Comparison of ENCODE assay signal across 15 cellular contexts in the genomic region with DNA sequence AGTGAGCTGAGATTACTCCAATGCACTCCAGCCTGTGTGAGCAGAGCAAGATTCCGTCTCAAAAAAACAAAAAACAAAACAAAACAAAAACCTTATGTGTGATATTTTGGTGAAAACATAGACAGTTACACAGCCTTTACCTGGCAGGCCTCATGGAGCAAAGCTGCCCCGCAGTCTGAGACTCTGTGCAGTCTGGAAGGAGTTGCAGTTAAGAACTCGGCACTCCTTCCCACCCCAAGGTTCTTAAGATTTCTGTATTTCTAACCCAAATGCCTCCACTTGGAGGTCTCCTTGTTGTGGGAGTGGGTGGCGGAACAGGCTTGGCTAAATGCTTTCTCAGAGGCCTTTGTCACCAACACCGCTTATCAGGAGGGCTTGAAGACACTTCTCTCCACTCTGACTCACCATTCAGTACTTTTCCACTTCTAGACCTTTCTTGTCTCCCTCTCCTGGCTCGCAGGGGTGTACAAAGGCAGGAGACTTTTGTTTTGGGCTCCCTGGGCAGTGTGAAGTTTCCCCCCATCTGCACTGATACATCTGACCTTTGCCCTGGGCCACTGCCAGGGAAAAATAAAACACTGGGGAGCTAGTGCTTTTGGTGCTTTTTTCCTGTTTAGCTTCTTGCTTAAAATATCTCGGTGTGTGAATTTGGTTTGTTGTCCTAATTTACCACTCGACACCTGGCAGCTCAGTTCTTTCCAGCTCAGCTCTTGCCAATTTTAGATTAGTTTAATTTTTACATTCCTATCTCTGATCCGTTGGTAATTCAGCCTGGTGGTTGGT. TPM values are rescaled to one million over a fixed set of nuclear protein-coding genes. Genes with fewer than 3 reads are reported as not detected.
DNase-seq lines count a peak whose midpoint lies in the region; ATAC-seq, FAIRE-seq and TF ChIP-seq lines count a peak whose summit lies in the region.
"Had no signal": no experiment of that assay in that cellular context is flagged by ENCODE, and none has a peak within 500 bp of the region (broad histone marks: within the 10 kb centered on the region; RNA-seq: fewer than 3 reads in every experiment).

No MANE protein-coding gene starts in this region.

- peak; percentile 35 to 57 for ATAC-seq in upper lobe of left lung (ENCODE audit: low FRiP score in 2 of 2)
- ATAC-seq: natural killer cell treated with Interleukin-12 subunit alpha and Interleukin-12 subunit beta and Interleukin-15 and Interleukin-18, amount 100 ng/mL, for 72 hours had no signal

- dilution Hi-C loops in mammary epithelial cell (cut with HindIII; ENCODE audit: low sequenced_read_pairs): no loop called here

- in situ Hi-C loops in mammary epithelial cell (cut with MboI; ENCODE audit: low sequenced_read_pairs in 2 of 2): no loop called here

- TF ChIP-seq EP300 in upper lobe of left lung (IDR thresholded peaks at IDR 0.05): no peak

- peak overlapping the region; percentile 30 for H2AFZ ChIP-seq in mammary epithelial cell (ENCODE audit: low read depth, low read length)

- no peak for FAIRE-seq in bronchial epithelial cell (lab: Jason Lieb, UNC)

- intact Hi-C loops in mammary epithelial cell (cut with micrococcal nuclease) (no loop called here), MCF 10A (cut with micrococcal nuclease) (no loop called here), Calu3 (cut with micrococcal nuclease; ENCODE audit: unreplicated experiment) (loop anchor here (5.0 to 10.0 kb wide), 2 partner anchors 210 to 238 kb away; no protein-coding TSS in a partner anchor)

- H3K27ac ChIP-seq in mammary epithelial cell (ENCODE audit: insufficient read depth, low read depth, low read length) (no peak overlapping the region), upper lobe of left lung (peak overlapping the region; percentile 20 to 66 (median 32)), Peyer's patch (no peak overlapping the region)

- H3K4me3 ChIP-seq in mammary epithelial cell (replicated peaks in 1 of 3; ENCODE audit: insufficient read depth in 1 of 3, low read depth in 2 of 3, low read length in 3 of 3) (no peak overlapping the region), bronchial epithelial cell (ENCODE audit: low read depth, low read length) (no peak overlapping the region), upper lobe of left lung (no peak overlapping the region), Peyer's patch (no peak overlapping the region)
- H3K4me3 ChIP-seq: heart left ventricle had no signal

- TF ChIP-seq POLR2A in upper lobe of left lung (IDR thresholded peaks at IDR 0.05): no peak
- TF ChIP-seq POLR2A in Peyer's patch (IDR thresholded peaks at IDR 0.05): no peak

- DNase-seq in mammary epithelial cell: no peak
- no peak for DNase-seq in MCF 10A (ENCODE audit: unreplicated experiment)
- peak; percentile 57 for DNase-seq in bronchial epithelial cell (ENCODE audit: low read depth)
- peak; percentile 34 for DNase-seq in kidney glomerular epithelial cell (lab: John Stamatoyannopoulos, UW)
- DNase-seq in upper lobe of left lung: peak in 1 of 2 donors; percentile 46
- DNase-seq in Peyer's patch: no peak
- no peak for DNase-seq in Calu3
- no peak for DNase-seq in DMS53 (lab: John Stamatoyannopoulos, UW)
- DNase-seq: activated T-cell treated with anti-CD3 and anti-CD28 coated beads, Interleukin-2, amount 50 U/mL, for 24 hours; GF-D8; heart left ventricle; NCI-H1417; stimulated activated CD4-positive, alpha-beta T cell treated with anti-CD3 and anti-CD28 coated beads, Interleukin-4, amount 100 ng/mL, for 4 hours had no signal

- no peak overlapping the region for H3K4me3 Mint-ChIP-seq in MCF 10A (ENCODE audit: unreplicated experiment)
- no peak overlapping the region for H3K4me3 Mint-ChIP-seq in Calu3 (ENCODE audit: low read depth, unreplicated experiment)
- H3K4me3 Mint-ChIP-seq: activated T-cell treated with anti-CD3 and anti-CD28 coated beads, Interleukin-2, amount 50 U/mL, for 24 hours; central memory CD8-positive, alpha-beta T cell; natural killer cell treated with Interleukin-12 subunit alpha and Interleukin-12 subunit beta and Interleukin-15 and Interleukin-18, amount 100 ng/mL, for 72 hours had no signal

- H3K79me2 ChIP-seq in mammary epithelial cell (ENCODE audit: insufficient read depth, low read length): no peaks in the 10 kb centered on the region

- no peaks in the 10 kb centered on the region for H3K27me3 ChIP-seq in mammary epithelial cell (ENCODE audit: insufficient read depth, low read length)
- no peaks in the 10 kb centered on the region for H3K27me3 ChIP-seq in bronchial epithelial cell (ENCODE audit: control insufficient read depth, insufficient read depth, low read length)
- H3K27me3 ChIP-seq in upper lobe of left lung: no peaks in the 10 kb centered on the region
- H3K27me3 ChIP-seq in Peyer's patch: no peaks in the 10 kb centered on the region
- H3K27me3 ChIP-seq: heart left ventricle had no signal

- H3K4me1 Mint-ChIP-seq in MCF 10A (ENCODE audit: insufficient read depth, unreplicated experiment): peaks cover 6% of the 10 kb centered on the region
- no peaks in the 10 kb centered on the region for H3K4me1 Mint-ChIP-seq in Calu3 (ENCODE audit: low read depth, unreplicated experiment)
- H3K4me1 Mint-ChIP-seq: central memory CD8-positive, alpha-beta T cell had no signal

- H3K27me3 Mint-ChIP-seq in MCF 10A (ENCODE audit: insufficient read depth, unreplicated experiment) (peaks cover 16% of the 10 kb centered on the region), Calu3 (ENCODE audit: unreplicated experiment) (no peaks in the 10 kb centered on the region)
- H3K27me3 Mint-ChIP-seq: activated T-cell treated with anti-CD3 and anti-CD28 coated beads, Interleukin-2, amount 50 U/mL, for 24 hours; central memory CD8-positive, alpha-beta T cell; natural killer cell treated with Interleukin-12 subunit alpha and Interleukin-12 subunit beta and Interleukin-15 and Interleukin-18, amount 100 ng/mL, for 72 hours had no signal

- 91% methylated on average over 8 of the region's 9 CpGs for WGBS in mammary epithelial cell (ENCODE audit: low coverage, missing lambda C conversion rate)
- 56 to 60% methylated on average over 9 of the region's 9 CpGs for WGBS in upper lobe of left lung, 2 donors

- no peaks in the 10 kb centered on the region for H3K36me3 ChIP-seq in mammary epithelial cell (ENCODE audit: insufficient read depth, low read length)
- H3K36me3 ChIP-seq in bronchial epithelial cell (ENCODE audit: control insufficient read depth, insufficient read depth, low read length): no peaks in the 10 kb centered on the region
- H3K36me3 ChIP-seq in upper lobe of left lung: no peaks in the 10 kb centered on the region
- no peaks in the 10 kb centered on the region for H3K36me3 ChIP-seq in Peyer's patch
- H3K36me3 ChIP-seq: heart left ventricle had no signal

- POLR2A ChIA-PET in MCF 10A (lab: Yijun Ruan, JAX): no interaction called here

- TF ChIP-seq CTCF in mammary epithelial cell (conservative IDR thresholded peaks at IDR 0.05 in 1 of 2, IDR thresholded peaks at IDR 0.05 in 1 of 2; ENCODE audit: extremely low read depth in 1 of 2, insufficient read depth in 1 of 2, low read depth in 1 of 2, low read length in 2 of 2): no peak
- no peak for TF ChIP-seq CTCF in MCF 10A (IDR thresholded peaks at IDR 0.05; ENCODE audit: unreplicated experiment)
- TF ChIP-seq CTCF in bronchial epithelial cell (IDR thresholded peaks at IDR 0.05; ENCODE audit: insufficient read depth, low read length, severe bottlenecking): no peak
- TF ChIP-seq CTCF in upper lobe of left lung (IDR thresholded peaks at IDR 0.05): no peak
- no peak for TF ChIP-seq CTCF in Peyer's patch (IDR thresholded peaks at IDR 0.05)
- no peak for TF ChIP-seq CTCF in Calu3 (IDR thresholded peaks at IDR 0.05; ENCODE audit: unreplicated experiment)

- H3K36me3 Mint-ChIP-seq in MCF 10A (ENCODE audit: insufficient read depth, unreplicated experiment): no peaks in the 10 kb centered on the region
- no peaks in the 10 kb centered on the region for H3K36me3 Mint-ChIP-seq in Calu3 (ENCODE audit: insufficient read depth, unreplicated experiment)
- H3K36me3 Mint-ChIP-seq: natural killer cell treated with Interleukin-12 subunit alpha and Interleukin-12 subunit beta and Interleukin-15 and Interleukin-18, amount 100 ng/mL, for 72 hours had no signal

- CTCF ChIA-PET in mammary epithelial cell (lab: Charles Lee; ENCODE audit: low non-redundant PET) (no interaction called here), MCF 10A (lab: Yijun Ruan, JAX) (no interaction called here), Calu3 (lab: Charles Lee) (no interaction called here)

- no peak overlapping the region for H3K9ac ChIP-seq in mammary epithelial cell (ENCODE audit: insufficient read depth, low read length)

- H3K9me3 ChIP-seq in mammary epithelial cell (replicated peaks; ENCODE audit: insufficient read depth, low read length) (no peaks in the 10 kb centered on the region), upper lobe of left lung (no peaks in the 10 kb centered on the region), Peyer's patch (no peaks in the 10 kb centered on the region)
- H3K9me3 ChIP-seq: heart left ventricle had no signal

- H3K27ac Mint-ChIP-seq in MCF 10A (ENCODE audit: low read depth, unreplicated experiment) (no peak overlapping the region), Calu3 (ENCODE audit: unreplicated experiment) (no peak overlapping the region)
- H3K27ac Mint-ChIP-seq: activated T-cell treated with anti-CD3 and anti-CD28 coated beads, Interleukin-2, amount 50 U/mL, for 24 hours; natural killer cell treated with Interleukin-12 subunit alpha and Interleukin-12 subunit beta and Interleukin-15 and Interleukin-18, amount 100 ng/mL, for 72 hours had no signal

- BruUV-seq in mammary epithelial cell (replicated peaks; lab: Mats Ljungman, UMichigan): no TSS peak
- no TSS peak for BruUV-seq in MCF 10A (replicated peaks; lab: Mats Ljungman, UMichigan)
- no TSS peak for BruUV-seq in Calu3 (replicated peaks; lab: Mats Ljungman, UMichigan)

- H3K9me3 Mint-ChIP-seq in MCF 10A (ENCODE audit: unreplicated experiment) (no peaks in the 10 kb centered on the region), Calu3 (ENCODE audit: low read depth, unreplicated experiment) (no peaks in the 10 kb centered on the region)

- peaks cover 7% of the 10 kb centered on the region for H3K4me1 ChIP-seq in mammary epithelial cell (ENCODE audit: insufficient read depth, low read length)
- H3K4me1 ChIP-seq in upper lobe of left lung: peaks cover 0 to 7% (median 0%) of the 10 kb centered on the region in 4 donors
- H3K4me1 ChIP-seq in Peyer's patch: no peaks in the 10 kb centered on the region

- H4K20me1 ChIP-seq in mammary epithelial cell (ENCODE audit: insufficient read depth, low read length): no peaks in the 10 kb centered on the region

- no peak overlapping the region for H3K4me2 ChIP-seq in mammary epithelial cell (ENCODE audit: insufficient read depth, low read depth, low read length)

RNA-seq across cellular contexts. Expression of a gene that starts 51.3 kb away (rescaled TPM):
- total RNA-seq in mammary epithelial cell (1 to 10 TPM; 1.4 to 7.7 TPM), MCF 10A (2022) (0.07 and 0.20 TPM in 2 replicates), bronchial epithelial cell (2.6 and 2.7 TPM in 2 replicates), upper lobe of left lung (10 to 100 TPM in 4 of 6 donors, 1 to 10 TPM in 2; 7.9 to 84.9 (median 11.8) TPM), Peyer's patch (10 to 100 TPM in 1 of 4 donors, 1 to 10 TPM in 3; 1.6 to 12.4 (median 2.8) TPM), Calu3 (2022) (0.52 and 0.64 TPM in 2 replicates)
- polyA plus RNA-seq in mammary epithelial cell: 0.02 TPM
- polyA minus RNA-seq in mammary epithelial cell: not detected

Comparison
In these comparisons a context has a peak if more than half of its experiments do, and no peak if none do; other contexts are left out.
1. DNase-seq: peak in bronchial epithelial cell (single experiment) and kidney glomerular epithelial cell (single experiment); none in mammary epithelial cell (single experiment), MCF 10A (single experiment), Peyer's patch (0 of 3), Calu3 (single experiment) and DMS53 (single experiment).
2. H3K27ac ChIP-seq: peak in upper lobe of left lung (4 of 4); none in mammary epithelial cell (single experiment) and Peyer's patch (0 of 4).